Comparison of ENCODE assay signal across 8 cellular contexts in genomic region chr12:68809190-68810026, GRCh38. TPM values are rescaled to one million over a fixed set of nuclear protein-coding genes. Genes with fewer than 3 reads are reported as not detected.
DNase-seq lines count a peak whose midpoint lies in the region; ATAC-seq, FAIRE-seq and TF ChIP-seq lines count a peak whose summit lies in the region.

No MANE protein-coding gene starts in this region.

- H3K79me2 ChIP-seq in keratinocyte (ENCODE audit: control insufficient read depth, insufficient read depth, low read length): peaks cover 52% of the 10 kb centered on the region

- no peaks in the 10 kb centered on the region for H4K20me1 ChIP-seq in keratinocyte (ENCODE audit: control insufficient read depth, extremely low read depth, insufficient read depth, low read length)

- 82% methylated on average over 12 of the region's 12 CpGs for WGBS in suprapubic skin

- no peak for TF ChIP-seq POLR2A in suprapubic skin (IDR thresholded peaks at IDR 0.05)

- no peak overlapping the region for H2AFZ ChIP-seq in keratinocyte (ENCODE audit: control insufficient read depth, low read length)

- peak overlapping the region; percentile 92 for H3K4me3 Mint-ChIP-seq in T-helper 2 cell treated with Interferon-gamma antibody and Interleukin-4, amounts not matched to agents 5 μg/mL and 100 μg/mL, for 36 hours
- peak overlapping the region; percentile 98 for H3K4me3 Mint-ChIP-seq in activated naive CD8-positive, alpha-beta T cell

- H3K4me2 ChIP-seq in keratinocyte (ENCODE audit: control insufficient read depth, extremely low read depth, insufficient read depth, low read depth, low read length): peak overlapping the region; percentile 66

- H3K27me3 ChIP-seq in keratinocyte (ENCODE audit: control insufficient read depth, extremely low read depth, insufficient read depth, low read length): no peaks in the 10 kb centered on the region
- no peaks in the 10 kb centered on the region for H3K27me3 ChIP-seq in suprapubic skin

- no peaks in the 10 kb centered on the region for H3K9me3 ChIP-seq in keratinocyte (ENCODE audit: control insufficient read depth, low read depth, low read length)
- H3K9me3 ChIP-seq in suprapubic skin: no peaks in the 10 kb centered on the region

- no peaks in the 10 kb centered on the region for H3K9me3 Mint-ChIP-seq in T-helper 2 cell treated with Interferon-gamma antibody and Interleukin-4, amounts not matched to agents 5 μg/mL and 100 μg/mL, for 36 hours
- H3K9me3 Mint-ChIP-seq in activated naive CD8-positive, alpha-beta T cell (ENCODE audit: low read depth): no peaks in the 10 kb centered on the region

- no peak for TF ChIP-seq CTCF in keratinocyte (optimal IDR thresholded peaks at IDR 0.05 in 1 of 3, IDR thresholded peaks at IDR 0.05 in 1 of 3, conservative IDR thresholded peaks at IDR 0.05 in 1 of 3; ENCODE audit: extremely low read depth in 1 of 3, insufficient read depth in 2 of 3, low read length in 3 of 3)
- TF ChIP-seq CTCF in suprapubic skin (IDR thresholded peaks at IDR 0.05): no peak

- no peak for FAIRE-seq in keratinocyte (lab: Jason Lieb, UNC)

- H3K9ac ChIP-seq in keratinocyte (ENCODE audit: control insufficient read depth, extremely low read depth, insufficient read depth, low read length): peak overlapping the region; percentile 99

- H3K4me3 ChIP-seq in keratinocyte (ENCODE audit: control insufficient read depth in 2 of 3, extremely low read depth in 1 of 3, insufficient read depth in 2 of 3, low read depth in 1 of 3, low read length in 3 of 3) (peak overlapping the region; percentile 67 to 96 (median 84)), suprapubic skin (peak overlapping the region; percentile 86)

- no peak for TF ChIP-seq EP300 in suprapubic skin (IDR thresholded peaks at IDR 0.05)

- no peak for DNase-seq in T-helper 2 cell treated with Interferon-gamma antibody and Interleukin-4, amounts not matched to agents 5 μg/mL and 100 μg/mL, for 36 hours (ENCODE audit: low spot score)
- no peak for DNase-seq in T-helper 2 cell
- no peak for DNase-seq in keratinocyte (ENCODE audit: low read depth, low spot score)
- DNase-seq in suprapubic skin (ENCODE audit: low spot score in 2 of 2): no peak
- no peak for DNase-seq in glomerular visceral epithelial cell (ENCODE audit: extremely low spot score)

- H3K4me1 ChIP-seq in keratinocyte (ENCODE audit: control insufficient read depth, extremely low read depth, insufficient read depth, low read length) (peaks cover 11% of the 10 kb centered on the region), suprapubic skin (peaks cover 36% of the 10 kb centered on the region)

- peaks cover 27% of the 10 kb centered on the region for H3K4me1 Mint-ChIP-seq in T-helper 2 cell treated with Interferon-gamma antibody and Interleukin-4, amounts not matched to agents 5 μg/mL and 100 μg/mL, for 36 hours (ENCODE audit: low read depth)
- peaks cover 43% of the 10 kb centered on the region for H3K4me1 Mint-ChIP-seq in activated naive CD8-positive, alpha-beta T cell (ENCODE audit: low read depth)

- peak overlapping the region; percentile 99 for H3K27ac Mint-ChIP-seq in T-helper 2 cell treated with Interferon-gamma antibody and Interleukin-4, amounts not matched to agents 5 μg/mL and 100 μg/mL, for 36 hours
- peak overlapping the region; percentile 97 for H3K27ac Mint-ChIP-seq in activated naive CD8-positive, alpha-beta T cell

- peaks cover 47% of the 10 kb centered on the region for H3K36me3 Mint-ChIP-seq in T-helper 2 cell treated with Interferon-gamma antibody and Interleukin-4, amounts not matched to agents 5 μg/mL and 100 μg/mL, for 36 hours (ENCODE audit: low read depth)
- H3K36me3 Mint-ChIP-seq in activated naive CD8-positive, alpha-beta T cell: peaks cover 8% of the 10 kb centered on the region

- H3K36me3 ChIP-seq in keratinocyte (ENCODE audit: control insufficient read depth in 2 of 2, extremely low read depth in 1 of 2, insufficient read depth in 2 of 2, low read length in 2 of 2): peaks cover 3 to 6% of the 10 kb centered on the region in 2 experiments
- H3K36me3 ChIP-seq in suprapubic skin: peaks cover 21% of the 10 kb centered on the region

- H3K27me3 Mint-ChIP-seq in T-helper 2 cell treated with Interferon-gamma antibody and Interleukin-4, amounts not matched to agents 5 μg/mL and 100 μg/mL, for 36 hours (ENCODE audit: low read depth): no peaks in the 10 kb centered on the region
- H3K27me3 Mint-ChIP-seq in activated naive CD8-positive, alpha-beta T cell: no peaks in the 10 kb centered on the region

- dilution Hi-C loops in keratinocyte (cut with MboI; ENCODE audit: extremely low pct_ligation_motif_present, low sequenced_read_pairs): no loop called here

- H3K9me1 ChIP-seq in keratinocyte (ENCODE audit: control insufficient read depth, extremely low read depth, insufficient read depth, low read length): no peaks in the 10 kb centered on the region

- H3K27ac ChIP-seq in keratinocyte (ENCODE audit: control insufficient read depth, insufficient read depth, low read length) (peak overlapping the region; percentile 96), suprapubic skin (peak overlapping the region; percentile 99)

- ATAC-seq in GM21367 (IDR thresholded peaks at IDR 0.05; ENCODE audit: unreplicated experiment) (no peak), GM21529 (IDR thresholded peaks at IDR 0.05; ENCODE audit: unreplicated experiment) (no peak)

RNA-seq across cellular contexts. Expression of gene MDM2, which starts 1.4 kb away (rescaled TPM):
- polyA plus RNA-seq in keratinocyte: 24.0 to 55.0 TPM (median 28.0 TPM) in 3 replicates
- polyA plus RNA-seq in keratinocyte (2011; ENCODE audit: low read depth): 578 TPM
- 30.8 and 56.6 TPM in 2 replicates for polyA plus RNA-seq in keratinocyte (2011; cell fraction: cytosol; rRNA removed)
- 118 and 137 TPM in 2 replicates for polyA plus RNA-seq in keratinocyte (2011; cell fraction: nucleus; rRNA removed)
- polyA plus RNA-seq in keratinocyte (2012; ENCODE audit: low replicate concordance): 39.7 and 102 TPM in 2 replicates
- polyA minus RNA-seq in keratinocyte: 54.4 to 192 TPM (median 91.3 TPM) in 3 replicates
- 77.7 TPM for polyA minus RNA-seq in keratinocyte (2011; cell fraction: cytosol; rRNA and poly(A)+ RNA removed)
- polyA minus RNA-seq in keratinocyte (2011; cell fraction: nucleus; rRNA and poly(A)+ RNA removed): 115 and 224 TPM in 2 replicates
- 10 to 100 TPM; 39.5 to 84.1 (median 61.8) TPM for total RNA-seq in suprapubic skin
